ENCODE assay signal across 9 cellular contexts in the genomic region with DNA sequence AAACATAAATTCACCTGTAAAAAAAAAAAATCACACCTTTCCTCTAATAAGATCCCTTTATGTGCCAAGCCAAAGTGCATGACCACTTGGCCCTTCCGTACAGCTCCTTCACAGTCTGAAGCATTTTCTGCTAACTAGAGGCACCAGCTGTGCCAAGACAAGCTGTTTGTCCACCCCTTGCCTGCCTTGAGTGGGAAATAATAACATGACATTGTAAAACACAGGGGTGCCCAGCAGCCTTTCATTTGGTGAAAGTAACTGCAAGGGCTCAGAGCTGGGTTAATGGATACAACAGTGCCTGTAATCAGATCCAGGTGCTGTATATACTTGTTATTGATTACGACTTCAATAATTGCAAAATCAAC. TPM values are rescaled to one million over a fixed set of nuclear protein-coding genes. Genes with fewer than 3 reads are reported as not detected.
DNase-seq lines count a peak whose midpoint lies in the region; ATAC-seq, FAIRE-seq and TF ChIP-seq lines count a peak whose summit lies in the region.
"Had no signal": no experiment of that assay in that cellular context is flagged by ENCODE, and none has a peak within 500 bp of the region (broad histone marks: within the 10 kb centered on the region; RNA-seq: fewer than 3 reads in every experiment).

No MANE protein-coding gene starts in this region.

- H3K9me2 ChIP-seq in OCI-LY7 (ENCODE audit: insufficient read depth, low read length) = no peaks in the 10 kb centered on the region

- H3K36me3 ChIP-seq in OCI-LY7 (ENCODE audit: insufficient read depth, low read length) = peaks cover 23% of the 10 kb centered on the region

- H3K79me2 ChIP-seq in OCI-LY7 (ENCODE audit: insufficient read depth, low read depth, low read length) = no peaks in the 10 kb centered on the region

- ATAC-seq in HG02885 (IDR thresholded peaks at IDR 0.05; ENCODE audit: poor library complexity, unreplicated experiment) = peak; percentile 2
- ATAC-seq in WTC11 = no peak
- ATAC-seq: HCT116 had no signal

- H3K36me3 Mint-ChIP-seq in activated naive CD4-positive, alpha-beta T cell treated with anti-CD3 and anti-CD28 coated beads, Interleukin-2, amount 50 U/mL, for 24 hours = peaks cover 10% of the 10 kb centered on the region
- H3K36me3 Mint-ChIP-seq in WTC11 = no peaks in the 10 kb centered on the region

- peaks cover 9% of the 10 kb centered on the region for H3K9me3 Mint-ChIP-seq in activated naive CD4-positive, alpha-beta T cell treated with anti-CD3 and anti-CD28 coated beads, Interleukin-2, amount 50 U/mL, for 24 hours
- H3K9me3 Mint-ChIP-seq in WTC11 = 0 out of 2 replicates have a peak, but pooled peaks cover 4% of the 10 kb centered on the region

- peak overlapping the region; percentile 81 for H3K4me2 ChIP-seq in OCI-LY7 (ENCODE audit: low read length)

- H3K27ac Mint-ChIP-seq in activated naive CD4-positive, alpha-beta T cell treated with anti-CD3 and anti-CD28 coated beads, Interleukin-2, amount 50 U/mL, for 24 hours = peak overlapping the region; percentile 84
- H3K27ac Mint-ChIP-seq in WTC11 = no peak overlapping the region

- no TSS peak for BruUV-seq in OCI-LY7 (replicated peaks; lab: Mats Ljungman, UMichigan)

- peaks cover 90% of the 10 kb centered on the region for H3K4me1 Mint-ChIP-seq in activated naive CD4-positive, alpha-beta T cell treated with anti-CD3 and anti-CD28 coated beads, Interleukin-2, amount 50 U/mL, for 24 hours
- peaks cover 7% of the 10 kb centered on the region for H3K4me1 Mint-ChIP-seq in WTC11

- in situ Hi-C loops in G401 (cut with HindIII; ENCODE audit: low sequenced_read_pairs) = no loop called here

- H3K4me1 ChIP-seq in OCI-LY7 (ENCODE audit: insufficient read depth, low read length, poor library complexity, severe bottlenecking) = peaks cover 67% of the 10 kb centered on the region

- intact Hi-C loops in OCI-LY7 (cut with micrococcal nuclease; ENCODE audit: unreplicated experiment) = loop anchor here (2.0 kb wide), 1 partner anchor 34 kb away; no protein-coding TSS in a partner anchor

- peak overlapping the region; percentile 54 for H3K4me3 ChIP-seq in OCI-LY7 (ENCODE audit: low read depth, low read length, poor library complexity, severe bottlenecking)

- TF ChIP-seq CTCF in OCI-LY7 (conservative IDR thresholded peaks at IDR 0.05; ENCODE audit: low read length) (no peak), WTC11 (IDR thresholded peaks at IDR 0.05) (no peak)

- no peaks in the 10 kb centered on the region for H4K20me1 ChIP-seq in OCI-LY7 (ENCODE audit: insufficient read depth, low read length)

- peak overlapping the region; percentile 70 for H2AFZ ChIP-seq in OCI-LY7 (ENCODE audit: low read length)

- no peak for DNase-seq in activated naive CD4-positive, alpha-beta T cell treated with Interleukin-2 at 50 U/mL for 16 hours
- peak; percentile 54 for DNase-seq in OCI-LY7 (ENCODE audit: low spot score)
- no peak for DNase-seq in G401 (ENCODE audit: low spot score)
- DNase-seq in WTC11 (ENCODE audit: low spot score) = no peak
- DNase-seq in GM12892 (ENCODE audit: insufficient read length) = no peak
- DNase-seq in DMS153 (lab: John Stamatoyannopoulos, UW) = no peak

- peaks cover 40% of the 10 kb centered on the region; the same call in 1 of the 2 replicates for H3K9me3 ChIP-seq in OCI-LY7 (ENCODE audit: low read length)

- peak overlapping the region; percentile 68 for H3K4me3 Mint-ChIP-seq in activated naive CD4-positive, alpha-beta T cell treated with anti-CD3 and anti-CD28 coated beads, Interleukin-2, amount 50 U/mL, for 24 hours
- no peak overlapping the region for H3K4me3 Mint-ChIP-seq in WTC11

- POLR2A ChIA-PET in OCI-LY7 (lab: Charles Lee) = interaction anchor here (0.7 to 8.4 kb wide), 16 partner anchors 10 to 196 kb away, joined by 3 to 83 read pairs (median 8); a partner anchor contains a TSS
- POLR2A ChIA-PET in WTC11 (lab: Charles Lee) = no interaction called here

- H3K27ac ChIP-seq in OCI-LY7 (ENCODE audit: low read depth, low read length, poor library complexity, severe bottlenecking) = peak overlapping the region; percentile 89

- H3K27me3 Mint-ChIP-seq in activated naive CD4-positive, alpha-beta T cell treated with anti-CD3 and anti-CD28 coated beads, Interleukin-2, amount 50 U/mL, for 24 hours = no peaks in the 10 kb centered on the region
- H3K27me3 Mint-ChIP-seq in WTC11 (ENCODE audit: low read depth) = no peaks in the 10 kb centered on the region

- no peak for TF ChIP-seq POLR2A in GM12892 (IDR thresholded peaks at IDR 0.05; ENCODE audit: low read depth, low read length)

- no peak for FAIRE-seq in GM12892 (lab: Jason Lieb, UNC)

- CTCF ChIA-PET in OCI-LY7 (lab: Charles Lee; ENCODE audit: unreplicated experiment) = interaction anchor here (0.5 to 1.0 kb wide), 2 partner anchors 54 to 746 kb away, joined by 3 to 4 read pairs; no protein-coding TSS in a partner anchor
- CTCF ChIA-PET in WTC11 (lab: Charles Lee) = interaction anchor here (0.8 to 1.1 kb wide), 3 partner anchors 34 to 258 kb away, joined by 3 read pairs; no protein-coding TSS in a partner anchor

TF ChIP-seq in WTC11, 78 proteins besides CTCF, POLR2A, EP300 and RAD21:
- TF ChIP-seq, protein P1, sequence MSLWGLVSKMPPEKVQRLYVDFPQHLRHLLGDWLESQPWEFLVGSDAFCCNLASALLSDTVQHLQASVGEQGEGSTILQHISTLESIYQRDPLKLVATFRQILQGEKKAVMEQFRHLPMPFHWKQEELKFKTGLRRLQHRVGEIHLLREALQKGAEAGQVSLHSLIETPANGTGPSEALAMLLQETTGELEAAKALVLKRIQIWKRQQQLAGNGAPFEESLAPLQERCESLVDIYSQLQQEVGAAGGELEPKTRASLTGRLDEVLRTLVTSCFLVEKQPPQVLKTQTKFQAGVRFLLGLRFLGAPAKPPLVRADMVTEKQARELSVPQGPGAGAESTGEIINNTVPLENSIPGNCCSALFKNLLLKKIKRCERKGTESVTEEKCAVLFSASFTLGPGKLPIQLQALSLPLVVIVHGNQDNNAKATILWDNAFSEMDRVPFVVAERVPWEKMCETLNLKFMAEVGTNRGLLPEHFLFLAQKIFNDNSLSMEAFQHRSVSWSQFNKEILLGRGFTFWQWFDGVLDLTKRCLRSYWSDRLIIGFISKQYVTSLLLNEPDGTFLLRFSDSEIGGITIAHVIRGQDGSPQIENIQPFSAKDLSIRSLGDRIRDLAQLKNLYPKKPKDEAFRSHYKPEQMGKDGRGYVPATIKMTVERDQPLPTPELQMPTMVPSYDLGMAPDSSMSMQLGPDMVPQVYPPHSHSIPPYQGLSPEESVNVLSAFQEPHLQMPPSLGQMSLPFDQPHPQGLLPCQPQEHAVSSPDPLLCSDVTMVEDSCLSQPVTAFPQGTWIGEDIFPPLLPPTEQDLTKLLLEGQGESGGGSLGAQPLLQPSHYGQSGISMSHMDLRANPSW (CRISPR knock-in tag; conservative IDR thresholded peaks at IDR 0.05; ENCODE audit: low read depth) = no peak
- TF ChIP-seq SOX15 (CRISPR knock-in tag; IDR thresholded peaks at IDR 0.05) (no peak), ESRRA (CRISPR knock-in tag; IDR thresholded peaks at IDR 0.05; ENCODE audit: borderline replicate concordance) (no peak), CREM (CRISPR knock-in tag; IDR thresholded peaks at IDR 0.05) (no peak), SMAD4 (CRISPR knock-in tag; IDR thresholded peaks at IDR 0.05) (no peak), ZNF232 (CRISPR knock-in tag; IDR thresholded peaks at IDR 0.05) (no peak), TCF7 (CRISPR knock-in tag; IDR thresholded peaks at IDR 0.05; ENCODE audit: low read depth) (no peak), TEAD1 (CRISPR knock-in tag; IDR thresholded peaks at IDR 0.05) (no peak), FOXP1 (CRISPR knock-in tag; IDR thresholded peaks at IDR 0.05; ENCODE audit: borderline replicate concordance) (no peak)
- TF ChIP-seq, protein P2, sequence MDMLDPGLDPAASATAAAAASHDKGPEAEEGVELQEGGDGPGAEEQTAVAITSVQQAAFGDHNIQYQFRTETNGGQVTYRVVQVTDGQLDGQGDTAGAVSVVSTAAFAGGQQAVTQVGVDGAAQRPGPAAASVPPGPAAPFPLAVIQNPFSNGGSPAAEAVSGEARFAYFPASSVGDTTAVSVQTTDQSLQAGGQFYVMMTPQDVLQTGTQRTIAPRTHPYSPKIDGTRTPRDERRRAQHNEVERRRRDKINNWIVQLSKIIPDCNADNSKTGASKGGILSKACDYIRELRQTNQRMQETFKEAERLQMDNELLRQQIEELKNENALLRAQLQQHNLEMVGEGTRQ (CRISPR knock-in tag; IDR thresholded peaks at IDR 0.05) = no peak
- TF ChIP-seq, protein P3, sequence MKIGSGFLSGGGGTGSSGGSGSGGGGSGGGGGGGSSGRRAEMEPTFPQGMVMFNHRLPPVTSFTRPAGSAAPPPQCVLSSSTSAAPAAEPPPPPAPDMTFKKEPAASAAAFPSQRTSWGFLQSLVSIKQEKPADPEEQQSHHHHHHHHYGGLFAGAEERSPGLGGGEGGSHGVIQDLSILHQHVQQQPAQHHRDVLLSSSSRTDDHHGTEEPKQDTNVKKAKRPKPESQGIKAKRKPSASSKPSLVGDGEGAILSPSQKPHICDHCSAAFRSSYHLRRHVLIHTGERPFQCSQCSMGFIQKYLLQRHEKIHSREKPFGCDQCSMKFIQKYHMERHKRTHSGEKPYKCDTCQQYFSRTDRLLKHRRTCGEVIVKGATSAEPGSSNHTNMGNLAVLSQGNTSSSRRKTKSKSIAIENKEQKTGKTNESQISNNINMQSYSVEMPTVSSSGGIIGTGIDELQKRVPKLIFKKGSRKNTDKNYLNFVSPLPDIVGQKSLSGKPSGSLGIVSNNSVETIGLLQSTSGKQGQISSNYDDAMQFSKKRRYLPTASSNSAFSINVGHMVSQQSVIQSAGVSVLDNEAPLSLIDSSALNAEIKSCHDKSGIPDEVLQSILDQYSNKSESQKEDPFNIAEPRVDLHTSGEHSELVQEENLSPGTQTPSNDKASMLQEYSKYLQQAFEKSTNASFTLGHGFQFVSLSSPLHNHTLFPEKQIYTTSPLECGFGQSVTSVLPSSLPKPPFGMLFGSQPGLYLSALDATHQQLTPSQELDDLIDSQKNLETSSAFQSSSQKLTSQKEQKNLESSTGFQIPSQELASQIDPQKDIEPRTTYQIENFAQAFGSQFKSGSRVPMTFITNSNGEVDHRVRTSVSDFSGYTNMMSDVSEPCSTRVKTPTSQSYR (CRISPR knock-in tag; IDR thresholded peaks at IDR 0.05) = no peak

RNA-seq across cellular contexts. Expression of a gene that starts 59.2 kb away (rescaled TPM):
- 14.6 and 16.7 TPM in 2 replicates for total RNA-seq in OCI-LY7 (2014; rRNA removed; shearing (Covaris generic))
- total RNA-seq in OCI-LY7 (2022) (23.1 and 30.9 TPM in 2 replicates), WTC11 (2021) (21.7 to 28.7 TPM (median 22.0 TPM) in 3 replicates)
- total RNA-seq in G401 (2014; rRNA removed; shearing (Covaris generic)) = 13.4 and 14.7 TPM in 2 replicates
- 4.3 TPM for polyA plus RNA-seq in GM12892 (2012; ENCODE audit: missing spikeins)
